In genomic region chr4:170259631-170260153, GRCh38 we compare ENCODE assay signal across 8 cellular contexts.
A peak's percentile ranks its signal among the peaks of the same experiment; 100 is the strongest.
DNase-seq lines count a peak whose midpoint lies in the region; ATAC-seq and TF ChIP-seq lines count a peak whose summit lies in the region.

No MANE protein-coding gene starts in this region.

- peaks cover 2% of the 10 kb centered on the region for H3K4me1 Mint-ChIP-seq in progenitor cell of endocrine pancreas (ENCODE audit: low read depth)

- no peaks in the 10 kb centered on the region for H3K36me3 Mint-ChIP-seq in progenitor cell of endocrine pancreas (ENCODE audit: insufficient read depth)

- DNase-seq in NCI-H187 (lab: John Stamatoyannopoulos, UW) (peak; percentile 1 to 2), NCI-H187 treated with DMSO at 0.1 percent for 48 hours (lab: John Stamatoyannopoulos, UW) (no peak), NCI-H460 (ENCODE audit: extremely low read depth, low read depth) (peak; percentile 91), glomerular endothelial cell (ENCODE audit: extremely low read depth, low read depth, low spot score) (peak; percentile 51), progenitor cell of endocrine pancreas (ENCODE audit: low spot score, unreplicated experiment) (peak; percentile 81)
- peak in 2 of 3 experiments; percentile 2 to 12 for DNase-seq in activated CD8-positive, alpha-beta memory T cell treated with anti-CD3 and anti-CD28 coated beads for 48 hours (ENCODE audit: low read depth in 2 of 3, low spot score in 2 of 3)

- H3K27ac Mint-ChIP-seq in progenitor cell of endocrine pancreas = no peak overlapping the region

- peak; percentile 99 for TF ChIP-seq CTCF in progenitor cell of endocrine pancreas (IDR thresholded peaks at IDR 0.05; ENCODE audit: unreplicated experiment)

- no peak overlapping the region for H3K4me3 Mint-ChIP-seq in progenitor cell of endocrine pancreas (ENCODE audit: low read depth)

- peak; percentile 84 for ATAC-seq in GM19468 (IDR thresholded peaks at IDR 0.05; ENCODE audit: extremely low read depth, unreplicated experiment)
- ATAC-seq in HG03460 (IDR thresholded peaks at IDR 0.05; ENCODE audit: unreplicated experiment) = peak; percentile 99

- H3K9me3 Mint-ChIP-seq in progenitor cell of endocrine pancreas (ENCODE audit: low read depth) = no peaks in the 10 kb centered on the region

- H3K27me3 Mint-ChIP-seq in progenitor cell of endocrine pancreas = no peaks in the 10 kb centered on the region
